In genomic region chr17:82816358-82816757, GRCh38 we compare ENCODE assay signal across 1 cellular context.
TF ChIP-seq lines count a peak whose summit lies in the region.

No MANE protein-coding gene starts in this region.

TF ChIP-seq in K562, 482 proteins besides CTCF, POLR2A, EP300 and RAD21 (continues in another document):
- TF ChIP-seq ZBTB1 (CRISPR knock-in tag; IDR thresholded peaks at IDR 0.05; ENCODE audit: borderline replicate concordance, low read depth) (no peak), TRIM28 (IDR thresholded peaks at IDR 0.05) (0 out of 2 replicates have a peak, but pooled peaks have one; percentile 38), HDAC6 (IDR thresholded peaks at IDR 0.05; ENCODE audit: low read depth, low read length) (no peak), CBFA2T2 (conservative IDR thresholded peaks at IDR 0.05) (no peak), CEBPG (CRISPR knock-in tag; IDR thresholded peaks at IDR 0.05) (peak; percentile 75), CEBPG (tag; conservative IDR thresholded peaks at IDR 0.05 in 1 of 2, IDR thresholded peaks at IDR 0.05 in 1 of 2) (peak in 1 of 2 experiments; percentile 53; a peak in 1 of 4 replicates), SMARCA5 (IDR thresholded peaks at IDR 0.05) (0 out of 2 replicates have a peak, but pooled peaks have one; percentile 17), ZNF224 (CRISPR knock-in tag; IDR thresholded peaks at IDR 0.05) (no peak), THRA (IDR thresholded peaks at IDR 0.05) (no peak), MCM7 (IDR thresholded peaks at IDR 0.05) (no peak), ZNF140 (CRISPR knock-in tag; IDR thresholded peaks at IDR 0.05) (no peak), MED1 (CRISPR knock-in tag; IDR thresholded peaks at IDR 0.05; ENCODE audit: borderline replicate concordance) (no peak), BCLAF1 (IDR thresholded peaks at IDR 0.05; ENCODE audit: borderline replicate concordance in 1 of 2, control insufficient read depth in 1 of 2, low read depth in 2 of 2, low read length in 1 of 2) (no peak), CLOCK (CRISPR knock-in tag; IDR thresholded peaks at IDR 0.05; ENCODE audit: borderline replicate concordance) (no peak), TRIM25 (IDR thresholded peaks at IDR 0.05; ENCODE audit: borderline replicate concordance) (no peak), ATF3 (IDR thresholded peaks at IDR 0.05) (peak; percentile 86), ATF3 (CRISPR knock-in tag; conservative IDR thresholded peaks at IDR 0.05) (no peak), CBX8 (IDR thresholded peaks at IDR 0.05; ENCODE audit: borderline replicate concordance, extremely low read depth, low read depth, low read length, poor library complexity, severe bottlenecking) (no peak), MGA (IDR thresholded peaks at IDR 0.05) (no peak), JUND (IDR thresholded peaks at IDR 0.05; ENCODE audit: borderline replicate concordance, low read depth, low read length) (0 out of 2 replicates have a peak, but pooled peaks have one; percentile 8), JUND (tag; IDR thresholded peaks at IDR 0.05; ENCODE audit: borderline replicate concordance, low read depth, low read length) (no peak), MXD1 (CRISPR knock-in tag; IDR thresholded peaks at IDR 0.05; ENCODE audit: borderline replicate concordance, poor library complexity, severe bottlenecking) (no peak), MYC (IDR thresholded peaks at IDR 0.05; ENCODE audit: low read depth, low read length) (no peak), MYC (CRISPR knock-in tag; IDR thresholded peaks at IDR 0.05; ENCODE audit: borderline replicate concordance, low read depth) (no peak), NELFE (IDR thresholded peaks at IDR 0.05; ENCODE audit: insufficient read depth, insufficient read length) (no peak), FOXO4 (CRISPR knock-in tag; IDR thresholded peaks at IDR 0.05) (no peak), ZNF695 (CRISPR knock-in tag; IDR thresholded peaks at IDR 0.05) (no peak), HNRNPLL (IDR thresholded peaks at IDR 0.05; ENCODE audit: low read depth, low read length, poor library complexity, severe bottlenecking) (no peak), ATF7 (IDR thresholded peaks at IDR 0.05) (0 out of 2 replicates have a peak, but pooled peaks have one; percentile 21)
